In the genomic region with DNA sequence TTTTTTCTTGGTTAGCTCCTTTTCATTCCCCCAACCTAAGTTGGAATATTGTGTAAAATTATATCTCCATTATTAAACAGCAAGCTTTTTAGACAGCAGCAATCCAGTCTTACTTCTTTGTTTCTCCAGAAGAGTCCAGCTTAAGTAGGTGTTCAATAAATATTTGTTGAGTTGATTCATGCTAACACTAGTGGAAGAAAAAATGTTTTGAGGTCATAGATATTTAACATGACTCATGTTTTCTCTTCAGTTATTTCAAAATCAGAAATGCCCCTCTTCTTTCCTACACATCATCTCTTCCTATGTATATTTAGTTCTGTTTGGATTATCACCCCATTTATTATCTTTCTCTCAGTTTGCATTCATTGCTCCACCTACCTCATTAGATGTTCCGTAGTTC, we compare ENCODE assay signal across 1 cellular context.
TF ChIP-seq lines count a peak whose summit lies in the region.

No MANE protein-coding gene starts in this region.

TF ChIP-seq in HepG2, 621 proteins besides CTCF, POLR2A, EP300 and RAD21:
- TF ChIP-seq, protein P1, sequence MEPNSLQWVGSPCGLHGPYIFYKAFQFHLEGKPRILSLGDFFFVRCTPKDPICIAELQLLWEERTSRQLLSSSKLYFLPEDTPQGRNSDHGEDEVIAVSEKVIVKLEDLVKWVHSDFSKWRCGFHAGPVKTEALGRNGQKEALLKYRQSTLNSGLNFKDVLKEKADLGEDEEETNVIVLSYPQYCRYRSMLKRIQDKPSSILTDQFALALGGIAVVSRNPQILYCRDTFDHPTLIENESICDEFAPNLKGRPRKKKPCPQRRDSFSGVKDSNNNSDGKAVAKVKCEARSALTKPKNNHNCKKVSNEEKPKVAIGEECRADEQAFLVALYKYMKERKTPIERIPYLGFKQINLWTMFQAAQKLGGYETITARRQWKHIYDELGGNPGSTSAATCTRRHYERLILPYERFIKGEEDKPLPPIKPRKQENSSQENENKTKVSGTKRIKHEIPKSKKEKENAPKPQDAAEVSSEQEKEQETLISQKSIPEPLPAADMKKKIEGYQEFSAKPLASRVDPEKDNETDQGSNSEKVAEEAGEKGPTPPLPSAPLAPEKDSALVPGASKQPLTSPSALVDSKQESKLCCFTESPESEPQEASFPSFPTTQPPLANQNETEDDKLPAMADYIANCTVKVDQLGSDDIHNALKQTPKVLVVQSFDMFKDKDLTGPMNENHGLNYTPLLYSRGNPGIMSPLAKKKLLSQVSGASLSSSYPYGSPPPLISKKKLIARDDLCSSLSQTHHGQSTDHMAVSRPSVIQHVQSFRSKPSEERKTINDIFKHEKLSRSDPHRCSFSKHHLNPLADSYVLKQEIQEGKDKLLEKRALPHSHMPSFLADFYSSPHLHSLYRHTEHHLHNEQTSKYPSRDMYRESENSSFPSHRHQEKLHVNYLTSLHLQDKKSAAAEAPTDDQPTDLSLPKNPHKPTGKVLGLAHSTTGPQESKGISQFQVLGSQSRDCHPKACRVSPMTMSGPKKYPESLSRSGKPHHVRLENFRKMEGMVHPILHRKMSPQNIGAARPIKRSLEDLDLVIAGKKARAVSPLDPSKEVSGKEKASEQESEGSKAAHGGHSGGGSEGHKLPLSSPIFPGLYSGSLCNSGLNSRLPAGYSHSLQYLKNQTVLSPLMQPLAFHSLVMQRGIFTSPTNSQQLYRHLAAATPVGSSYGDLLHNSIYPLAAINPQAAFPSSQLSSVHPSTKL (CRISPR knock-in tag; IDR thresholded peaks at IDR 0.05) = peak; percentile 42; the same call in 1 of the 2 replicates
- no peak for TF ChIP-seq MAFF (IDR thresholded peaks at IDR 0.05; ENCODE audit: low read depth, low read length)
